In the genomic region with DNA sequence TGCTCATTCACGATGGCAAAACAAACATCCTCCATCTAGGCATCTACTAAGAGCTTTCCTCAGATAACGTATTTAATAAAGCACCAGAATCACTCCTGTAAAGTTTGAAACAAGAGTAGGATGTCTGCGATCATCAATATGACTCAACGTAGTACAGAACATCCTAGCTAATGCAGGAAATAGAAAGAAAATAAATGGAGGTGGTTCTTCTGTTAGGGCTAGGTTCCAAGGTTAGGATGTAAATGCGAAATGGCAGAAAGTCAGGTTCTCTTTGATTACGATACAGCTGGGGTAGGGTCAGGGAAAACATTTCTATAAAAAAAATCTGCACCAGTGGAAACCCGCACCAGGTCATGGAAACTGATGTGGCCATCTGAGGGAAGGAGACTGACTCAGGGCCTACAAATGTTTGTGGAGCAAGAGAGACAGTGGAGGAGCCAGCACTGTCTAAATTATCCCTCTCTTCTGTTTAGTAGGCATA, we compare ENCODE assay signal across 1 cellular context.
TF ChIP-seq lines count a peak whose summit lies in the region.

No MANE protein-coding gene starts in this region.

TF ChIP-seq in IMR-90, 13 proteins besides CTCF, POLR2A, EP300 and RAD21:
- TF ChIP-seq FOS (IDR thresholded peaks at IDR 0.05; ENCODE audit: low read depth, low read length) (peak; percentile 25; the same call in 1 of the 2 replicates), CEBPB (IDR thresholded peaks at IDR 0.05; ENCODE audit: low read depth, low read length) (peak; percentile 69), MAZ (IDR thresholded peaks at IDR 0.05; ENCODE audit: borderline replicate concordance, low read depth, low read length) (no peak), RFX5 (IDR thresholded peaks at IDR 0.05; ENCODE audit: low read depth, low read length) (no peak)
